9 cellular contexts compared by ENCODE assay signal in genomic region chr17:80780381-80781187, GRCh38.
A peak's percentile ranks its signal among the peaks of the same experiment; 100 is the strongest.
DNase-seq lines count a peak whose midpoint lies in the region; ATAC-seq and TF ChIP-seq lines count a peak whose summit lies in the region.
"Had no signal": no experiment of that assay in that cellular context is flagged by ENCODE, and none has a peak within 500 bp of the region (broad histone marks: within the 10 kb centered on the region; RNA-seq: fewer than 3 reads in every experiment).

No MANE protein-coding gene starts in this region.

- no peak overlapping the region for H3K27ac ChIP-seq in right cardiac atrium (ENCODE audit: low read length)

- DNase-seq in stimulated activated CD4-positive, alpha-beta T cell treated with anti-CD3 and anti-CD28 coated beads, Interleukin-1b, Interleukin-23, amount 100 ng/mL, for 48 hours, result peak; percentile 67
- DNase-seq in stimulated activated CD4-positive, alpha-beta T cell treated with anti-CD3 and anti-CD28 coated beads, Interleukin-12 subunit alpha, Interleukin-12 subunit beta, amount 100 ng/mL, for 4 hours, result no peak
- peak; percentile 77 for DNase-seq in NOMO-1 treated with dmso at 0.1 percent for 144 hours (lab: John Stamatoyannopoulos, UW; ENCODE audit: unreplicated experiment)
- DNase-seq in fibroblast of villous mesenchyme (ENCODE audit: low read depth), result no peak
- no peak for DNase-seq in NCI-H128 (lab: John Stamatoyannopoulos, UW; ENCODE audit: unreplicated experiment)
- DNase-seq in right cardiac atrium, result no peak
- DNase-seq in C1 segment of cervical spinal cord (lab: John Stamatoyannopoulos, UW), result no peak

- WGBS in right cardiac atrium, result 76% methylated on average over 19 of the region's 19 CpGs

- no peak for TF ChIP-seq CTCF in fibroblast of villous mesenchyme (IDR thresholded peaks at IDR 0.05; ENCODE audit: insufficient read depth, low read depth, low read length)

- H3K4me3 ChIP-seq in fibroblast of villous mesenchyme (ENCODE audit: low read depth, low read length) (peak overlapping the region; percentile 49), right cardiac atrium (ENCODE audit: low read length) (no peak overlapping the region)

- peaks cover 8% of the 10 kb centered on the region for H3K4me1 ChIP-seq in right cardiac atrium (ENCODE audit: control insufficient read depth, insufficient read depth, low read length)

- no peaks in the 10 kb centered on the region for H3K9me3 ChIP-seq in right cardiac atrium (ENCODE audit: control insufficient read depth, low read length)
- H3K9me3 ChIP-seq: thoracic aorta had no signal

- no peaks in the 10 kb centered on the region for H3K27me3 ChIP-seq in right cardiac atrium (ENCODE audit: control insufficient read depth, insufficient read depth)

- ATAC-seq in GM21381 (IDR thresholded peaks at IDR 0.05; ENCODE audit: unreplicated experiment) (no peak), right cardiac atrium (no peak)

- intact Hi-C loops in right cardiac atrium (cut with DNase I), result no loop called here

Comparison
In these comparisons a context has a peak if more than half of its experiments do, and no peak if none do; other contexts are left out.
1. DNase-seq: peak in stimulated activated CD4-positive, alpha-beta T cell treated with anti-CD3 and anti-CD28 coated beads, Interleukin-1b, Interleukin-23, amount 100 ng/mL, for 48 hours (single experiment) and NOMO-1 treated with dmso at 0.1 percent for 144 hours (single experiment); none in stimulated activated CD4-positive, alpha-beta T cell treated with anti-CD3 and anti-CD28 coated beads, Interleukin-12 subunit alpha, Interleukin-12 subunit beta, amount 100 ng/mL, for 4 hours (single experiment), fibroblast of villous mesenchyme (single experiment), NCI-H128 (single experiment), right cardiac atrium (0 of 3) and C1 segment of cervical spinal cord (0 of 14).